Comparison of ENCODE assay signal across 17 cellular contexts in genomic region chr3:12316721-12317351, GRCh38. TPM values are rescaled to one million over a fixed set of nuclear protein-coding genes. Genes with fewer than 3 reads are reported as not detected.
DNase-seq lines count a peak whose midpoint lies in the region; ATAC-seq, FAIRE-seq and TF ChIP-seq lines count a peak whose summit lies in the region.
"Had no signal": no experiment of that assay in that cellular context is flagged by ENCODE, and none has a peak within 500 bp of the region (broad histone marks: within the 10 kb centered on the region; RNA-seq: fewer than 3 reads in every experiment).

No MANE protein-coding gene starts in this region.

- DNase-seq in Calu3 (no peak), kidney (no peak), ecto neural progenitor cell (ENCODE audit: low spot score) (no peak), NCI-H524 treated with DMSO at 0.1 percent for 48 hours (lab: John Stamatoyannopoulos, UW) (no peak)
- DNase-seq in activated CD4-positive, alpha-beta T cell treated with anti-CD3 and anti-CD28 coated beads, Interleukin-2, amount 10 ng/mL, durations not matched to agents 7 days and 5 days, result no peak
- DNase-seq: activated CD8-positive, alpha-beta memory T cell treated with anti-CD3 and anti-CD28 coated beads, Interleukin-2, amount 50 U/mL, for 4 hours; activated naive CD8-positive, alpha-beta T cell treated with anti-CD3 and anti-CD28 coated beads, Interleukin-2, amount 50 U/mL, for 24 hours; COR-L47; esophagus squamous epithelium; mammary epithelial cell; NCI-H1436; occipital lobe; SIG-M5 had no signal

- TF ChIP-seq CTCF in Calu3 (IDR thresholded peaks at IDR 0.05; ENCODE audit: unreplicated experiment), result no peak
- no peak for TF ChIP-seq CTCF in kidney (IDR thresholded peaks at IDR 0.05; ENCODE audit: borderline replicate concordance, extremely low read depth, insufficient read depth)

- H3K4me1 ChIP-seq in kidney (ENCODE audit: control insufficient read depth in 1 of 2, insufficient read depth in 1 of 2, low read depth in 1 of 2, low read length in 2 of 2), result no peaks in the 10 kb centered on the region
- H3K4me1 ChIP-seq: esophagus squamous epithelium had no signal

- no peak overlapping the region for H3K9ac ChIP-seq in kidney (ENCODE audit: low read length in 2 of 2)

- H3K4me3 ChIP-seq in kidney (ENCODE audit: low read length in 2 of 2), result peak overlapping the region; percentile 3 to 37
- H3K4me3 ChIP-seq: esophagus squamous epithelium, vagina had no signal

- POLR2A ChIA-PET in activated CD4-positive, alpha-beta T cell treated with anti-CD3 and anti-CD28 coated beads, Interleukin-2, amount 10 ng/mL, durations not matched to agents 7 days and 5 days (lab: Charles Lee), result no interaction called here

- BruUV-seq in Calu3 (replicated peaks; lab: Mats Ljungman, UMichigan), result no TSS peak

- intact Hi-C loops in Calu3 (cut with micrococcal nuclease; ENCODE audit: unreplicated experiment), result loop anchor here (5.0 kb wide), 1 partner anchor 35 kb away; no protein-coding TSS in a partner anchor
- intact Hi-C loops in kidney (cut with DNase I), result no loop called here

- peak overlapping the region in 1 of 2 donors; percentile 20 for H3K27ac ChIP-seq in kidney (ENCODE audit: low read depth in 2 of 2, low read length in 2 of 2)
- H3K27ac ChIP-seq: esophagus squamous epithelium, vagina had no signal

- ATAC-seq in GM21381 (IDR thresholded peaks at IDR 0.05; ENCODE audit: unreplicated experiment) (peak; percentile 59), HG03457 (IDR thresholded peaks at IDR 0.05; ENCODE audit: unreplicated experiment) (peak; percentile 57), HG02759 (IDR thresholded peaks at IDR 0.05; ENCODE audit: unreplicated experiment) (no peak)
- ATAC-seq: activated naive CD8-positive, alpha-beta T cell treated with anti-CD3 and anti-CD28 coated beads, Interleukin-2, amount 50 U/mL, for 24 hours had no signal

- CTCF ChIA-PET in Calu3 (lab: Charles Lee), result interaction anchor here (1.5 kb wide), 1 partner anchor 163 kb away, joined by 5 read pairs; no protein-coding TSS in a partner anchor
- CTCF ChIA-PET in activated CD4-positive, alpha-beta T cell treated with anti-CD3 and anti-CD28 coated beads, Interleukin-2, amount 10 ng/mL, durations not matched to agents 7 days and 5 days (lab: Charles Lee), result no interaction called here

- H3K36me3 Mint-ChIP-seq in Calu3 (ENCODE audit: insufficient read depth, unreplicated experiment), result peaks cover 27% of the 10 kb centered on the region
- no peaks in the 10 kb centered on the region for H3K36me3 Mint-ChIP-seq in activated CD4-positive, alpha-beta T cell treated with anti-CD3 and anti-CD28 coated beads, Interleukin-2, amount 10 ng/mL, durations not matched to agents 7 days and 5 days (ENCODE audit: low read depth)

- no peaks in the 10 kb centered on the region for H3K9me3 Mint-ChIP-seq in Calu3 (ENCODE audit: low read depth, unreplicated experiment)
- H3K9me3 Mint-ChIP-seq in activated CD4-positive, alpha-beta T cell treated with anti-CD3 and anti-CD28 coated beads, Interleukin-2, amount 10 ng/mL, durations not matched to agents 7 days and 5 days, result no peaks in the 10 kb centered on the region
- H3K9me3 Mint-ChIP-seq: activated naive CD8-positive, alpha-beta T cell treated with anti-CD3 and anti-CD28 coated beads, Interleukin-2, amount 50 U/mL, for 24 hours had no signal

- H3K9me3 ChIP-seq in kidney (ENCODE audit: control insufficient read depth in 1 of 2, low read length in 2 of 2), result no peaks in the 10 kb centered on the region
- H3K9me3 ChIP-seq: esophagus squamous epithelium, vagina had no signal

- H3K4me3 Mint-ChIP-seq in Calu3 (ENCODE audit: low read depth, unreplicated experiment), result peak overlapping the region; percentile 26
- H3K4me3 Mint-ChIP-seq in activated CD4-positive, alpha-beta T cell treated with anti-CD3 and anti-CD28 coated beads, Interleukin-2, amount 10 ng/mL, durations not matched to agents 7 days and 5 days, result no peak overlapping the region
- H3K4me3 Mint-ChIP-seq: activated naive CD8-positive, alpha-beta T cell treated with anti-CD3 and anti-CD28 coated beads, Interleukin-2, amount 50 U/mL, for 24 hours had no signal

- peak overlapping the region; percentile 11 for H3K27ac Mint-ChIP-seq in Calu3 (ENCODE audit: unreplicated experiment)
- H3K27ac Mint-ChIP-seq in activated CD4-positive, alpha-beta T cell treated with anti-CD3 and anti-CD28 coated beads, Interleukin-2, amount 10 ng/mL, durations not matched to agents 7 days and 5 days, result no peak overlapping the region
- H3K27ac Mint-ChIP-seq: activated naive CD8-positive, alpha-beta T cell treated with anti-CD3 and anti-CD28 coated beads, Interleukin-2, amount 50 U/mL, for 24 hours had no signal

- H3K4me1 Mint-ChIP-seq in Calu3 (ENCODE audit: low read depth, unreplicated experiment), result peaks cover 21% of the 10 kb centered on the region
- no peaks in the 10 kb centered on the region for H3K4me1 Mint-ChIP-seq in activated CD4-positive, alpha-beta T cell treated with anti-CD3 and anti-CD28 coated beads, Interleukin-2, amount 10 ng/mL, durations not matched to agents 7 days and 5 days

- H3K27me3 Mint-ChIP-seq in Calu3 (ENCODE audit: unreplicated experiment), result no peaks in the 10 kb centered on the region
- H3K27me3 Mint-ChIP-seq in activated CD4-positive, alpha-beta T cell treated with anti-CD3 and anti-CD28 coated beads, Interleukin-2, amount 10 ng/mL, durations not matched to agents 7 days and 5 days, result peaks cover 3% of the 10 kb centered on the region

- no peak for FAIRE-seq in kidney (lab: Jason Lieb, UNC)

- no peaks in the 10 kb centered on the region for H3K36me3 ChIP-seq in kidney (ENCODE audit: control insufficient read depth in 1 of 2, insufficient read depth in 2 of 2, low read length in 2 of 2)
- H3K36me3 ChIP-seq: esophagus squamous epithelium, vagina had no signal

RNA-seq across cellular contexts. Expression of gene PPARG, which starts 28.0 kb away (rescaled TPM):
- total RNA-seq in Calu3 (2022) (81.5 and 85.8 TPM in 2 replicates), kidney (19.2 TPM)
- 19.0 TPM for polyA plus RNA-seq in kidney (ENCODE audit: insufficient read depth, low read depth, low replicate concordance)
- under 1 TPM; 0.52 to 0.55 TPM for total RNA-seq in activated CD4-positive, alpha-beta T cell treated with anti-CD3 and anti-CD28 coated beads, Interleukin-2, amount 10 ng/mL, durations not matched to agents 7 days and 5 days

Comparison
In these comparisons a context has a peak if more than half of its experiments do, and no peak if none do; other contexts are left out.
1. RNA of gene PPARG, which starts 28.0 kb away (total RNA-seq): 81.5 to 85.8 TPM in Calu3 and 19.2 TPM in kidney (single experiment); 0.52 to 0.55 TPM in activated CD4-positive, alpha-beta T cell treated with anti-CD3 and anti-CD28 coated beads, Interleukin-2, amount 10 ng/mL, durations not matched to agents 7 days and 5 days; every median in the first group is over 10 times any median in the second.